Comparison of ENCODE assay signal across 8 cellular contexts in genomic region chr6:217048-217659, GRCh38.
A peak's percentile ranks its signal among the peaks of the same experiment; 100 is the strongest.
DNase-seq lines count a peak whose midpoint lies in the region; ATAC-seq, FAIRE-seq and TF ChIP-seq lines count a peak whose summit lies in the region.

No MANE protein-coding gene starts in this region.

- no peak overlapping the region for H3K4me3 Mint-ChIP-seq in neural crest cell

- no peaks in the 10 kb centered on the region for H3K36me3 Mint-ChIP-seq in neural crest cell (ENCODE audit: low read depth)

- H3K9me3 ChIP-seq in K562 (replicated peaks; ENCODE audit: control insufficient read depth, insufficient read depth, low read depth, low read length) (no peaks in the 10 kb centered on the region), thyroid gland (no peaks in the 10 kb centered on the region)

- peak; percentile 54 to 80 for TF ChIP-seq RAD21 in K562 (CRISPR knock-in tag; conservative IDR thresholded peaks at IDR 0.05 in 1 of 2, IDR thresholded peaks at IDR 0.05 in 1 of 2)

- intact Hi-C loops in K562 (cut with micrococcal nuclease) = loop anchor here (2.0 to 5.0 kb wide), 2 partner anchors 145 to 192 kb away; no protein-coding TSS in a partner anchor
- intact Hi-C loops in thyroid gland (cut with DNase I) = loop anchor here (10.0 kb wide), 1 partner anchor 168 kb away; no protein-coding TSS in a partner anchor

- TF ChIP-seq EP300 in K562 (IDR thresholded peaks at IDR 0.05; ENCODE audit: low read length) = no peak

- ATAC-seq in K562 (peak; percentile 94), HG03025 (IDR thresholded peaks at IDR 0.05; ENCODE audit: low FRiP score, unreplicated experiment) (no peak)

- DNase-seq in D721Med (ENCODE audit: insufficient read length, low spot score) (no peak), K562 (ENCODE audit: extremely low read depth in 1 of 4, low spot score in 3 of 4) (peak; percentile 75 to 83 (median 78)), neural crest cell (ENCODE audit: low read depth, low spot score) (peak; percentile 32), hypothalamus (lab: John Stamatoyannopoulos, UW) (no peak), NCI-H524 (lab: John Stamatoyannopoulos, UW) (no peak), thyroid gland (no peak)

- CTCF ChIA-PET in K562 (lab: Yijun Ruan, JAX; ENCODE audit: low intra/inter-chr PET ratio) = interaction anchor here (0.9 to 3.5 kb wide), 2 partner anchors 48 to 192 kb away, joined by 6 to 14 read pairs; no protein-coding TSS in a partner anchor

- H3K9me3 Mint-ChIP-seq in neural crest cell = peaks cover 8% of the 10 kb centered on the region

- H3K79me2 ChIP-seq in K562 (ENCODE audit: control insufficient read depth, insufficient read depth, low read length) = no peaks in the 10 kb centered on the region

- no peak for TF ChIP-seq POLR2A in K562 (conservative IDR thresholded peaks at IDR 0.05)
- TF ChIP-seq POLR2A in thyroid gland (IDR thresholded peaks at IDR 0.05) = no peak

- no peak overlapping the region for H3K27ac ChIP-seq in K562 (ENCODE audit: extremely low read depth, low read depth, low read length)
- no peak overlapping the region for H3K27ac ChIP-seq in thyroid gland

- no TSS peak for BruUV-seq in K562 (replicated peaks; lab: Mats Ljungman, UMichigan)

- no peaks in the 10 kb centered on the region for H3K9me1 ChIP-seq in K562 (ENCODE audit: control insufficient read depth, insufficient read depth, low read length)

- WGBS in K562 (ENCODE audit: insufficient coverage, low coverage, missing lambda C conversion rate) = 17% methylated on average over 12 of the region's 12 CpGs
- 86 to 93% methylated on average over 12 of the region's 12 CpGs for WGBS in thyroid gland, 2 donors

- H3K27me3 ChIP-seq in K562 (ENCODE audit: control insufficient read depth in 2 of 2, insufficient read depth in 2 of 2, low read length in 2 of 2) (peaks cover 15 to 38% of the 10 kb centered on the region in 2 experiments), thyroid gland (no peaks in the 10 kb centered on the region)

- H4K20me1 ChIP-seq in K562 (replicated peaks; ENCODE audit: control insufficient read depth, insufficient read depth, low read length) = no peaks in the 10 kb centered on the region

- H3K4me3 ChIP-seq in K562 (no peak overlapping the region), thyroid gland (replicated peaks in 1 of 3) (no peak overlapping the region)

- H3K36me3 ChIP-seq in K562 (ENCODE audit: control insufficient read depth, insufficient read depth, low read length) (no peaks in the 10 kb centered on the region), thyroid gland (no peaks in the 10 kb centered on the region)

- FAIRE-seq in D721Med (lab: Jason Lieb, UNC) (no peak), K562 (lab: Jason Lieb, UNC) (peak; percentile 89)

- no peak overlapping the region for H3K27ac Mint-ChIP-seq in neural crest cell (ENCODE audit: unreplicated experiment)

- H3K4me2 ChIP-seq in K562 (ENCODE audit: insufficient read depth, low read length) = no peak overlapping the region

- H3K4me1 Mint-ChIP-seq in neural crest cell = peaks cover 18% of the 10 kb centered on the region

- H3K9ac ChIP-seq in K562 (ENCODE audit: insufficient read depth in 1 of 2, low read depth in 2 of 2, low read length in 2 of 2) = no peak overlapping the region

- peaks cover 4% of the 10 kb centered on the region for H3K27me3 Mint-ChIP-seq in neural crest cell (ENCODE audit: low read depth)

- in situ Hi-C loops in K562 (cut with MboI) = loop anchor here (10.0 kb wide), 1 partner anchor 188 kb away; no protein-coding TSS in a partner anchor

- H3K4me1 ChIP-seq in K562 (replicated peaks in 1 of 2; ENCODE audit: control insufficient read depth in 2 of 2, insufficient read depth in 2 of 2, low read length in 2 of 2) (peaks cover 9 to 11% of the 10 kb centered on the region in 2 experiments; a peak in 4 of 5 replicates), thyroid gland (peaks cover 0 to 8% of the 10 kb centered on the region in 2 donors)

- POLR2A ChIA-PET in K562 (lab: Yijun Ruan, JAX) = interaction anchor here (0.6 to 1.8 kb wide), 3 partner anchors 15 to 876 kb away, joined by 3 to 5 read pairs (median 4); no protein-coding TSS in a partner anchor

- TF ChIP-seq CTCF in D721Med (IDR thresholded peaks at IDR 0.05; ENCODE audit: insufficient read depth, missing control alignments) = peak; percentile 23
- peak; percentile 32; the same call in 1 of the 2 replicates for TF ChIP-seq CTCF in LNCAP (IDR thresholded peaks at IDR 0.05)
- TF ChIP-seq CTCF in K562 (IDR thresholded peaks at IDR 0.05 in 2 of 3, conservative IDR thresholded peaks at IDR 0.05 in 1 of 3; ENCODE audit: insufficient read depth in 2 of 3, low read depth in 1 of 3, low read length in 3 of 3) = peak; percentile 83 to 95 (median 91)
- TF ChIP-seq CTCF in neural crest cell (conservative IDR thresholded peaks at IDR 0.05) = peak; percentile 56
- peak in 2 of 6 experiments; percentile 11 to 27 for TF ChIP-seq CTCF in thyroid gland (IDR thresholded peaks at IDR 0.05)

- H2AFZ ChIP-seq in K562 (ENCODE audit: low read depth, low read length) = no peak overlapping the region

TF ChIP-seq in K562, 482 proteins besides CTCF, POLR2A, EP300 and RAD21 (continues in another document):
- TF ChIP-seq ZNF830 (CRISPR knock-in tag; IDR thresholded peaks at IDR 0.05) (no peak), NCOA6 (IDR thresholded peaks at IDR 0.05) (no peak), TBP (optimal IDR thresholded peaks at IDR 0.05; ENCODE audit: low read depth, low read length) (no peak), ZBTB8A (IDR thresholded peaks at IDR 0.05; ENCODE audit: partially characterized antibody) (no peak), ELK1 (CRISPR knock-in tag; IDR thresholded peaks at IDR 0.05) (no peak), E4F1 (CRISPR knock-in tag; IDR thresholded peaks at IDR 0.05; ENCODE audit: borderline replicate concordance) (no peak), ZNF133 (CRISPR knock-in tag; IDR thresholded peaks at IDR 0.05) (no peak), HNRNPL (IDR thresholded peaks at IDR 0.05; ENCODE audit: low read depth, low read length) (no peak), SMC3 (conservative IDR thresholded peaks at IDR 0.05; ENCODE audit: insufficient read depth, low read depth, low read length) (peak; percentile 78), DIDO1 (tag; IDR thresholded peaks at IDR 0.05; ENCODE audit: low read depth) (no peak), SMAD2 (IDR thresholded peaks at IDR 0.05; ENCODE audit: low read depth, low read length) (no peak), FOXP4 (CRISPR knock-in tag; IDR thresholded peaks at IDR 0.05; ENCODE audit: borderline replicate concordance) (no peak), EHMT2 (IDR thresholded peaks at IDR 0.05) (0 out of 2 replicates have a peak, but pooled peaks have one; percentile 46)
- TF ChIP-seq, protein P1, sequence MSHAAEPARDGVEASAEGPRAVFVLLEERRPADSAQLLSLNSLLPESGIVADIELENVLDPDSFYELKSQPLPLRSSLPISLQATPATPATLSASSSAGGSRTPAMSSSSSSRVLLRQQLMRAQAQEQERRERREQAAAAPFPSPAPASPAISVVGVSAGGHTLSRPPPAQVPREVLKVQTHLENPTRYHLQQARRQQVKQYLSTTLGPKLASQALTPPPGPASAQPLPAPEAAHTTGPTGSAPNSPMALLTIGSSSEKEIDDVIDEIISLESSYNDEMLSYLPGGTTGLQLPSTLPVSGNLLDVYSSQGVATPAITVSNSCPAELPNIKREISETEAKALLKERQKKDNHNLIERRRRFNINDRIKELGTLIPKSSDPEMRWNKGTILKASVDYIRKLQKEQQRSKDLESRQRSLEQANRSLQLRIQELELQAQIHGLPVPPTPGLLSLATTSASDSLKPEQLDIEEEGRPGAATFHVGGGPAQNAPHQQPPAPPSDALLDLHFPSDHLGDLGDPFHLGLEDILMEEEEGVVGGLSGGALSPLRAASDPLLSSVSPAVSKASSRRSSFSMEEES (CRISPR knock-in tag; IDR thresholded peaks at IDR 0.05) = no peak

Comparison
In these comparisons a context has a peak if more than half of its experiments do, and no peak if none do; other contexts are left out.
1. DNase-seq: peak in K562 (4 of 4) and neural crest cell (single experiment); none in D721Med (single experiment), hypothalamus (0 of 51), NCI-H524 (0 of 2) and thyroid gland (0 of 2).